Comparison of ENCODE assay signal across 8 cellular contexts in the genomic region with DNA sequence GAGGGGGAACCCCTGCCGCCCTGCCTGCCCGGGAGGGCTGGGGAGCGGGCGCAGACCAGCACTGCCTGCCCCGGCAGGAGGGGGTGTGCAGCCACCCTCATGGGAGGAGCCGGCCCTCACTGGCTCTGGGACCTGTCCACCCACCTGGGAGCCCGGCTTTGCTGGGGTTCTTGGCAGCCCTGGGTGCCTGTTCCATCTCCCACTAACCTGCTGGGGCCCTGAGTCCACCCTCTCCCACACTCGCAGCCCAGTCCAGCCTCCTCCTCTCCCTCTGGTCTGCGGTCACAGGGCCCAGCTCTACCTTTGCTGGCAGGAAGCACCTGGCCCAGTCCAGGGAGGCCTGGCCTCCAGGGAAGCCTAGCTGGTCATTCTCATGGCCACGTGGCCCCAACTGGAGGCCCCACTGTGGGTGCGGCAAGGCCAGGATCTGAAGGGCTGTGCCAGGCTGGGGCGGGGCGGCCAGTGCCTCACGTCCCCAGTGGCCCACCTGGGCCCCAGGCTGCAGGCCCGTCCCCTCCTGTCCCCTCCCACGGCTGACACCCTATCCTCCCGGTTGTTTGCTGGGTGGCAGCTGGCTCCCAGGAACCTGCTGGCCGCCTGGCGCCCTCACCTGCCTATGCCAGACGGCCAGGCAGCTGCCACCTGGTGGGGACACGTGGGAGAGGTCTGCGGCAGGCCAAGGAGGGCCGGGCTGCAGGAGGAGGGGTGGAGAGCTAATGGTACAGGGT. TPM values are rescaled to one million over a fixed set of nuclear protein-coding genes. Genes with fewer than 3 reads are reported as not detected.
A peak's percentile ranks its signal among the peaks of the same experiment; 100 is the strongest.
DNase-seq lines count a peak whose midpoint lies in the region; ATAC-seq and TF ChIP-seq lines count a peak whose summit lies in the region.

A gene (minus strand): TSS at position 393 of the 728 bp plus-strand sequence. CDS start 721 bp downstream, outside the sequence.

- no peak for TF ChIP-seq POLR2A in gastroesophageal sphincter (IDR thresholded peaks at IDR 0.05)

- H3K27ac ChIP-seq in cardiac muscle cell (no peak within 1 kb of the TSS), skin epidermis (peak within 1 kb of the TSS in 17 of 21 experiments; percentile 5 to 83 (median 61)), gastroesophageal sphincter (no peak within 1 kb of the TSS)

- no CpG with 5 or more reads among the region's 23 CpGs for WGBS in gastroesophageal sphincter (ENCODE audit: low coverage in 1 of 2), 2 donors

- H3K9me3 ChIP-seq in cardiac muscle cell (ENCODE audit: low read depth): no peaks in the 10 kb centered on the region
- no peaks in the 10 kb centered on the region for H3K9me3 ChIP-seq in gastroesophageal sphincter

- H3K27me3 ChIP-seq in cardiac muscle cell (no peaks in the 10 kb centered on the region), gastroesophageal sphincter (peaks cover 43% of the 10 kb centered on the region)

- DNase-seq in stimulated activated CD4-positive, alpha-beta T cell treated with anti-CD3 and anti-CD28 coated beads, Interleukin-12 subunit alpha, Interleukin-12 subunit beta, amount 100 ng/mL, for 4 hours: peak; percentile 41
- no peak for DNase-seq in stimulated activated CD4-positive, alpha-beta T cell treated with anti-CD3 and anti-CD28 coated beads, Interleukin-2, amount 100 ng/mL, for 48 hours
- peak; percentile 96 for DNase-seq in NCI-H2196 (lab: John Stamatoyannopoulos, UW; ENCODE audit: unreplicated experiment)
- peak; percentile 64 for DNase-seq in activated T-cell treated with anti-CD3 and anti-CD28 coated beads, Interleukin-2, amount 50 U/mL, for 1 hour
- peak in 1 of 2 donors; percentile 64 for DNase-seq in cardiac muscle cell (ENCODE audit: low read depth in 1 of 2, low spot score in 1 of 2)

- no peak within 1 kb of the TSS for H3K4me3 ChIP-seq in cardiac muscle cell
- peak within 1 kb of the TSS in 2 of 7 experiments; percentile 2 to 22 for H3K4me3 ChIP-seq in skin epidermis
- no peak within 1 kb of the TSS for H3K4me3 ChIP-seq in gastroesophageal sphincter

- TF ChIP-seq CTCF in cardiac muscle cell (IDR thresholded peaks at IDR 0.05; ENCODE audit: low read depth, low read length): peak; percentile 30
- TF ChIP-seq CTCF in gastroesophageal sphincter (IDR thresholded peaks at IDR 0.05): peak in 1 of 4 experiments; percentile 26

- TF ChIP-seq EP300 in gastroesophageal sphincter (IDR thresholded peaks at IDR 0.05): no peak

- no peaks in the 10 kb centered on the region for H3K36me3 ChIP-seq in cardiac muscle cell
- no peaks in the 10 kb centered on the region for H3K36me3 ChIP-seq in gastroesophageal sphincter

- no peak for ATAC-seq in HG03520 (IDR thresholded peaks at IDR 0.05; ENCODE audit: unreplicated experiment)
- no peak for ATAC-seq in gastroesophageal sphincter

- H3K4me1 ChIP-seq in cardiac muscle cell (ENCODE audit: low read depth) (peaks cover 11% of the 10 kb centered on the region), gastroesophageal sphincter (peaks cover 0 to 15% (median 12%) of the 10 kb centered on the region in 3 donors)

RNA-seq across cellular contexts. Expression of the gene that starts here (rescaled TPM):
- 2.8 and 3.0 TPM in 2 replicates for total RNA-seq in cardiac muscle cell
- 0.75 and 2.1 TPM in 2 replicates for polyA plus RNA-seq in cardiac muscle cell
- 1 to 10 TPM in 1 of 4 donors, under 1 TPM in 2, not detected in 1; 0.15 to 1.5 (median 0.31) TPM for total RNA-seq in gastroesophageal sphincter

Comparison
In these comparisons a context has a peak if more than half of its experiments do, and no peak if none do; other contexts are left out.
1. DNase-seq: peak in stimulated activated CD4-positive, alpha-beta T cell treated with anti-CD3 and anti-CD28 coated beads, Interleukin-12 subunit alpha, Interleukin-12 subunit beta, amount 100 ng/mL, for 4 hours (single experiment), NCI-H2196 (single experiment) and activated T-cell treated with anti-CD3 and anti-CD28 coated beads, Interleukin-2, amount 50 U/mL, for 1 hour (single experiment); none in stimulated activated CD4-positive, alpha-beta T cell treated with anti-CD3 and anti-CD28 coated beads, Interleukin-2, amount 100 ng/mL, for 48 hours (0 of 2).
2. H3K27ac ChIP-seq: peak in skin epidermis (17 of 21); none in cardiac muscle cell (single experiment) and gastroesophageal sphincter (0 of 4).